ENCODE assay signal across 8 cellular contexts in genomic region chr10:128047337-128047736, GRCh38.
A peak's percentile ranks its signal among the peaks of the same experiment; 100 is the strongest.
DNase-seq lines count a peak whose midpoint lies in the region; ATAC-seq lines count a peak whose summit lies in the region.

No MANE protein-coding gene starts in this region.

- H2BK5ac ChIP-seq in mesendoderm (ENCODE audit: low read length) = no peak overlapping the region

- H2BK120ac ChIP-seq in mesendoderm (ENCODE audit: low read depth, low read length) = no peak overlapping the region

- H2AK5ac ChIP-seq in mesendoderm (ENCODE audit: low read length) = no peak overlapping the region

- no peak overlapping the region for H3K4ac ChIP-seq in mesendoderm (ENCODE audit: low read depth, low read length)

- H4K5ac ChIP-seq in mesendoderm (ENCODE audit: low read length) = no peak overlapping the region

- no peak overlapping the region for H3K18ac ChIP-seq in mesendoderm (ENCODE audit: low read length)

- no peak overlapping the region for H4K8ac ChIP-seq in mesendoderm (ENCODE audit: low read depth, low read length)

- peak overlapping the region; percentile 61 for H3K56ac ChIP-seq in mesendoderm (ENCODE audit: low read length)

- no peaks in the 10 kb centered on the region for H3K27me3 ChIP-seq in mesendoderm (ENCODE audit: insufficient read depth, low read length, poor library complexity)

- H3K79me2 ChIP-seq in mesendoderm (ENCODE audit: control insufficient read depth, insufficient read depth, low read length) = no peaks in the 10 kb centered on the region

- H3K4me1 ChIP-seq in mesendoderm (ENCODE audit: control insufficient read depth, low read depth, low read length) = no peaks in the 10 kb centered on the region

- DNase-seq in AML-193 (lab: John Stamatoyannopoulos, UW) (peak; percentile 84 to 92), mesendoderm (peak; percentile 95), NCI-H1694 treated with DMSO at 0.1 percent for 48 hours (lab: John Stamatoyannopoulos, UW) (no peak)
- DNase-seq in activated CD4-positive, CD25-positive, alpha-beta regulatory T cell treated with anti-CD3 and anti-CD28 coated beads, Interleukin-2, amount 50 U/mL, for 72 hours = peak; percentile 81
- DNase-seq in stimulated activated CD8-positive, alpha-beta memory T cell treated with anti-CD3 and anti-CD28 coated beads, Interleukin-7, amount 100 ng/mL, for 24 hours (ENCODE audit: low read depth) = peak; percentile 62

- WGBS in mesendoderm (ENCODE audit: extremely low coverage, insufficient coverage, low lambda C conversion rate) = no CpG with 5 or more reads among the region's 16 CpGs

- ATAC-seq in GM19455 (IDR thresholded peaks at IDR 0.05; ENCODE audit: unreplicated experiment) = peak; percentile 98
- peak; percentile 92 for ATAC-seq in HG03575 (IDR thresholded peaks at IDR 0.05; ENCODE audit: extremely low read depth, insufficient number of reproducible peaks, low FRiP score, unreplicated experiment)

- H3K27ac ChIP-seq in cingulate gyrus (ENCODE audit: low read depth, low read length) = peak overlapping the region; percentile 12
- H3K27ac ChIP-seq in mesendoderm (ENCODE audit: low read depth, low read length) = no peak overlapping the region

- H2BK15ac ChIP-seq in mesendoderm (replicated peaks; ENCODE audit: low read depth) = no peak overlapping the region

- no peak overlapping the region for H3K4me3 ChIP-seq in mesendoderm (ENCODE audit: low read length)

- no peak overlapping the region for H3K9ac ChIP-seq in mesendoderm (ENCODE audit: low read length)

- no peaks in the 10 kb centered on the region for H3K36me3 ChIP-seq in mesendoderm (ENCODE audit: control insufficient read depth, insufficient read depth, low read length)

- H3K79me1 ChIP-seq in mesendoderm (ENCODE audit: low read length) = no peaks in the 10 kb centered on the region

- no peak overlapping the region for H3K23ac ChIP-seq in mesendoderm (ENCODE audit: low read length)

- H3K4me2 ChIP-seq in mesendoderm (ENCODE audit: low read length) = no peak overlapping the region
